In the genomic region with DNA sequence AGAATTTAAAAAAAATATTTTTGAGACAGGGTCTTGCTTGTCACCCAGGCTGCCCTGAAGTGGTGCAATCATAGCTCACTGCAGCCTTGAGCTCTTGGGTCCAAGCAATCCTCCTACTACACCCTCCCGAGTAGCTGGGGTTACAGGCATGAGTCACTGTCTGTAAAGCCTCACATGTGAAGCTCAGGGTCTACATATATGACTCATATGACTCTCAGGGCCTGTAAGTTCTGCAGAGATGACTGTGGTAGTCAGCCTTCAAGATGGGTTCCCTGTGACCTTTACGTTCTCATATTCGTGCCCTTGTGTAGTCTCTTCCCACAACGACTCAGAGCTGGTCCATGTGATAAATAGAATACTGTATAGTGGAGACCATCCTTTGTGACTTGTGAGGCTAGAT, we compare ENCODE assay signal across 6 cellular contexts. TPM values are rescaled to one million over a fixed set of nuclear protein-coding genes. Genes with fewer than 3 reads are reported as not detected.
"Had no signal": no experiment of that assay in that cellular context is flagged by ENCODE, and none has a peak within 500 bp of the region (broad histone marks: within the 10 kb centered on the region; RNA-seq: fewer than 3 reads in every experiment).

No MANE protein-coding gene starts in this region.

RNA-seq across cellular contexts. Expression of a gene that starts 6.5 kb away (rescaled TPM):
- total RNA-seq: glomerular endothelial cell, hepatocyte, left lobe of liver, lung microvascular endothelial cell, temporal lobe had no signal
- polyA plus RNA-seq: hepatocyte, keratinocyte had no signal
